18 cellular contexts compared by ENCODE assay signal in genomic region chr11:75986966-75987365, GRCh38.
DNase-seq lines count a peak whose midpoint lies in the region; TF ChIP-seq lines count a peak whose summit lies in the region.
"Had no signal": no experiment of that assay in that cellular context is flagged by ENCODE, and none has a peak within 500 bp of the region (broad histone marks: within the 10 kb centered on the region; RNA-seq: fewer than 3 reads in every experiment).

No MANE protein-coding gene starts in this region.

- TF ChIP-seq EP300 in Ishikawa (IDR thresholded peaks at IDR 0.05; ENCODE audit: borderline replicate concordance), result no peak

- peak; percentile 36 for DNase-seq in DMS 273 (lab: John Stamatoyannopoulos, UW; ENCODE audit: unreplicated experiment)
- no peak for DNase-seq in DMS 273 treated with DMSO at 0.1 percent for 48 hours (lab: John Stamatoyannopoulos, UW)
- DNase-seq in astrocyte of the hippocampus (ENCODE audit: low read depth, low spot score), result peak; percentile 2
- peak; percentile 16 for DNase-seq in fibroblast of the aortic adventitia (ENCODE audit: low read depth)
- no peak for DNase-seq in NCI-H1436 (lab: John Stamatoyannopoulos, UW)
- no peak for DNase-seq in NCI-H2107 treated with DMSO at 0.1 percent for 48 hours (lab: John Stamatoyannopoulos, UW; ENCODE audit: unreplicated experiment)
- no peak for DNase-seq in RPMI8226
- DNase-seq: CD4-positive, CD25-positive, alpha-beta regulatory T cell; COR-L47; DMS53; EL; GOT3; NCI-H1436 treated with DMSO at 0.1 percent for 48 hours; NCI-H2029; NCI-H82; PC-9 had no signal

- TF ChIP-seq CTCF in fibroblast of the aortic adventitia (IDR thresholded peaks at IDR 0.05; ENCODE audit: insufficient read depth, low read length), result no peak

- H3K4me3 ChIP-seq in fibroblast of the aortic adventitia (ENCODE audit: low read depth, low read length), result no peak overlapping the region
- H3K4me3 ChIP-seq: PC-9, SJSA1 had no signal

- TF ChIP-seq RAD21 in Ishikawa (IDR thresholded peaks at IDR 0.05; ENCODE audit: low read depth), result no peak

TF ChIP-seq in Ishikawa, 13 proteins besides CTCF, POLR2A, EP300 and RAD21:
- TF ChIP-seq, protein P1, sequence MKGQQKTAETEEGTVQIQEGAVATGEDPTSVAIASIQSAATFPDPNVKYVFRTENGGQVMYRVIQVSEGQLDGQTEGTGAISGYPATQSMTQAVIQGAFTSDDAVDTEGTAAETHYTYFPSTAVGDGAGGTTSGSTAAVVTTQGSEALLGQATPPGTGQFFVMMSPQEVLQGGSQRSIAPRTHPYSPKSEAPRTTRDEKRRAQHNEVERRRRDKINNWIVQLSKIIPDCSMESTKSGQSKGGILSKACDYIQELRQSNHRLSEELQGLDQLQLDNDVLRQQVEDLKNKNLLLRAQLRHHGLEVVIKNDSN (IDR thresholded peaks at IDR 0.05), result no peak
- TF ChIP-seq NFIC (IDR thresholded peaks at IDR 0.05) (peak; percentile 32; the same call in 1 of the 2 replicates), CEBPB (IDR thresholded peaks at IDR 0.05) (no peak), YY1 (IDR thresholded peaks at IDR 0.05; ENCODE audit: low read depth) (no peak)
TF ChIP-seq in Ishikawa: peak in this region for 1.

Comparison
In these comparisons a context has a peak if more than half of its experiments do, and no peak if none do; other contexts are left out.
1. DNase-seq: peak in DMS 273 (single experiment), astrocyte of the hippocampus (single experiment) and fibroblast of the aortic adventitia (single experiment); none in DMS 273 treated with DMSO at 0.1 percent for 48 hours (single experiment), NCI-H1436 (single experiment), NCI-H2107 treated with DMSO at 0.1 percent for 48 hours (single experiment) and RPMI8226 (single experiment).